11 cellular contexts compared by ENCODE assay signal in the genomic region with DNA sequence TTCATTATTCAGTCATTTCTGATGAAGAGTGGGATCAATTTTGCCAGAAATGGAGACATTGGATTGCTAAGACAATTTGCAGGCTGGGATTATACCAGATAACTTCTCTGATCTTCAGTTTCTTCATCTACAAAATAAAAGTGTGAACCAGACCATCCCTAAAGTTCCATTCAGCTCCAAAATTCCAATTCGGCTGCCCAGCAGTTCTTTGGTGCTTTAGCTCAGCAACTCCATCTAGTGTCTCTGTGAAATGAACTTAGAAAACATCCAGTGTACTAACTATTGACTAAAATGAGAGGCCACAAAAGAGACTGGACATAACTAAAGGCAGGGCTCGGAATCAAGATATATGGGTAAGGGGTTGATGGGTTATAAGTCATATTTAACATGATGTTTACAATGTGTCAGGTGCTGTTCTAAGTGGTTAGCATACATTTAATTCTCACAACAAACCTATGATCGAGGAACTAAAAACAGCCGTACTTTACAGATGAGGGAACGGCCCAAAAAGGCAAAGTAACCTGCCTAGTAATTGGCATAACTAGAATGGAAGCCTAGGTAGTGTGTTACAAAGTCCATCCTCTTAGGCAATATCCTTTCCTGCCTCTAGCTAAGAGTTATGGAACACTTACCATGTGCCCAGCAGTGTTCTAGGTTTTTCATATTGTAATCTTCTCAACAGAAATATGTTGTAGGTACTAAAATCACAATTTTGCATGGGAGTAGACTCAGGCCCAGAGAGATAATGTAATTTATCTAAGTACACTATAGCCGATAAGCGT. TPM values are rescaled to one million over a fixed set of nuclear protein-coding genes. Genes with fewer than 3 reads are reported as not detected.
DNase-seq lines count a peak whose midpoint lies in the region; ATAC-seq and TF ChIP-seq lines count a peak whose summit lies in the region.
"Had no signal": no experiment of that assay in that cellular context is flagged by ENCODE, and none has a peak within 500 bp of the region (broad histone marks: within the 10 kb centered on the region; RNA-seq: fewer than 3 reads in every experiment).

No MANE protein-coding gene starts in this region.

- peaks cover 22% of the 10 kb centered on the region for H3K4me1 ChIP-seq in MM.1S (ENCODE audit: low read length)

- H3K9me2 ChIP-seq in MM.1S (replicated peaks; ENCODE audit: insufficient read depth, low read length) = no peaks in the 10 kb centered on the region

- H3K4me1 Mint-ChIP-seq in activated T-helper 1 cell treated with anti-CD3 and anti-CD28 coated beads, Interleukin-12 subunit alpha, Interleukin-12 subunit beta, Interleukin-2, Interleukin-4 antibody, amounts not matched to agents 30 ng/mL and 10 ng/mL and 1 ng/mL, durations not matched to agents 14 hours and 24 hours and 36 hours (ENCODE audit: low read depth) = no peaks in the 10 kb centered on the region
- H3K4me1 Mint-ChIP-seq: naive B cell had no signal

- no peaks in the 10 kb centered on the region for H3K36me3 Mint-ChIP-seq in activated T-helper 1 cell treated with anti-CD3 and anti-CD28 coated beads, Interleukin-12 subunit alpha, Interleukin-12 subunit beta, Interleukin-2, Interleukin-4 antibody, amounts not matched to agents 30 ng/mL and 10 ng/mL and 1 ng/mL, durations not matched to agents 14 hours and 24 hours and 36 hours (ENCODE audit: low read depth)
- H3K36me3 Mint-ChIP-seq: naive B cell had no signal

- no peak for DNase-seq in AG09319 (ENCODE audit: extremely low read depth, low read depth)
- DNase-seq in MM.1S = no peak
- no peak for DNase-seq in dorsolateral prefrontal cortex
- DNase-seq in lung microvascular endothelial cell (ENCODE audit: low read depth in 2 of 2) = peak; percentile 53 to 64
- DNase-seq in lower leg skin (ENCODE audit: low spot score in 2 of 2) = no peak
- no peak for DNase-seq in activated T-helper 1 cell treated with anti-CD3 and anti-CD28 coated beads, Interleukin-12 subunit alpha, Interleukin-12 subunit beta, Interleukin-2, Interleukin-4 antibody, amounts not matched to agents 30 ng/mL and 10 ng/mL and 1 ng/mL, durations not matched to agents 14 hours and 24 hours and 36 hours (ENCODE audit: low spot score)
- no peak for DNase-seq in stimulated activated CD8-positive, alpha-beta memory T cell treated with anti-CD3 and anti-CD28 coated beads, Interleukin-4, amount 100 ng/mL, for 48 hours
- DNase-seq: activated gamma-delta T cell; naive B cell; stimulated activated naive CD4-positive, alpha-beta T cell treated with Interleukin-2 at 50 U/mL for 16 hours had no signal

- TF ChIP-seq POLR2A in lower leg skin (IDR thresholded peaks at IDR 0.05) = no peak

- no peaks in the 10 kb centered on the region for H3K79me2 ChIP-seq in MM.1S (ENCODE audit: low read length)

- H3K9me3 Mint-ChIP-seq in activated T-helper 1 cell treated with anti-CD3 and anti-CD28 coated beads, Interleukin-12 subunit alpha, Interleukin-12 subunit beta, Interleukin-2, Interleukin-4 antibody, amounts not matched to agents 30 ng/mL and 10 ng/mL and 1 ng/mL, durations not matched to agents 14 hours and 24 hours and 36 hours = no peaks in the 10 kb centered on the region

- H3K4me2 ChIP-seq in MM.1S (ENCODE audit: low read depth, low read length) = peak overlapping the region; percentile 15; the same call in 1 of the 2 replicates

- H3K27me3 ChIP-seq in MM.1S (replicated peaks; ENCODE audit: insufficient read depth, low read length) = no peaks in the 10 kb centered on the region
- H3K27me3 ChIP-seq in dorsolateral prefrontal cortex = no peaks in the 10 kb centered on the region

- H3K9ac ChIP-seq in MM.1S (ENCODE audit: low read length) = no peak overlapping the region

- no peak for ATAC-seq in GM19452 (IDR thresholded peaks at IDR 0.05; ENCODE audit: unreplicated experiment)

- TF ChIP-seq CTCF in AG09319 (IDR thresholded peaks at IDR 0.05; ENCODE audit: low read depth, low read length) = peak; percentile 77
- peak; percentile 20; the same call in 1 of the 2 replicates for TF ChIP-seq CTCF in MM.1S (IDR thresholded peaks at IDR 0.05; ENCODE audit: low read length)
- TF ChIP-seq CTCF in dorsolateral prefrontal cortex (IDR thresholded peaks at IDR 0.05 in 54 of 56, conservative IDR thresholded peaks at IDR 0.05 in 2 of 56; ENCODE audit: low read depth in 1 of 56, partially characterized antibody in 56 of 56) = peak; percentile 34 to 94 (median 78)
- TF ChIP-seq CTCF in lower leg skin (IDR thresholded peaks at IDR 0.05) = no peak

- 78 to 81% methylated on average over 7 of the region's 7 CpGs for WGBS in lower leg skin, 2 donors

- H3K27ac Mint-ChIP-seq in activated T-helper 1 cell treated with anti-CD3 and anti-CD28 coated beads, Interleukin-12 subunit alpha, Interleukin-12 subunit beta, Interleukin-2, Interleukin-4 antibody, amounts not matched to agents 30 ng/mL and 10 ng/mL and 1 ng/mL, durations not matched to agents 14 hours and 24 hours and 36 hours = no peak overlapping the region

- no peak overlapping the region for H2AFZ ChIP-seq in MM.1S (ENCODE audit: low read length)

- H3K27ac ChIP-seq in MM.1S (ENCODE audit: low read length) (no peak overlapping the region), dorsolateral prefrontal cortex (peak overlapping the region; percentile 45 to 95 (median 87))

- H4K20me1 ChIP-seq in MM.1S (ENCODE audit: insufficient read depth, low read length) = no peaks in the 10 kb centered on the region

- H3K9me3 ChIP-seq in MM.1S (replicated peaks; ENCODE audit: insufficient read depth, low read length) = no peaks in the 10 kb centered on the region

- intact Hi-C loops in dorsolateral prefrontal cortex (cut with DNase I) = loop anchor here (1.0 to 2.0 kb wide), 2 partner anchors 20 to 50 kb away; partner anchors contain the start of gene LARP6 (in 1 of the 2)
- intact Hi-C loops in lower leg skin (cut with DNase I; ENCODE audit: low total_unique reads) = no loop called here
- intact Hi-C loops in activated T-helper 1 cell treated with anti-CD3 and anti-CD28 coated beads, Interleukin-12 subunit alpha, Interleukin-12 subunit beta, Interleukin-2, Interleukin-4 antibody, amounts not matched to agents 30 ng/mL and 10 ng/mL and 1 ng/mL, durations not matched to agents 14 hours and 24 hours and 36 hours (cut with micrococcal nuclease) = no loop called here

- H3K4me3 ChIP-seq in MM.1S (ENCODE audit: low read length) (no peak overlapping the region), dorsolateral prefrontal cortex (no peak overlapping the region), lower leg skin (ENCODE audit: low read depth, poor library complexity, severe bottlenecking) (no peak overlapping the region)

- no peak overlapping the region for H3K4me3 Mint-ChIP-seq in activated T-helper 1 cell treated with anti-CD3 and anti-CD28 coated beads, Interleukin-12 subunit alpha, Interleukin-12 subunit beta, Interleukin-2, Interleukin-4 antibody, amounts not matched to agents 30 ng/mL and 10 ng/mL and 1 ng/mL, durations not matched to agents 14 hours and 24 hours and 36 hours
- H3K4me3 Mint-ChIP-seq: naive B cell had no signal

- peaks cover 8% of the 10 kb centered on the region; the same call in 1 of the 2 replicates for H3F3A ChIP-seq in MM.1S (ENCODE audit: insufficient read depth, low read length)

- no peaks in the 10 kb centered on the region for H3K36me3 ChIP-seq in MM.1S (replicated peaks; ENCODE audit: insufficient read depth, low read length)

- H3K27me3 Mint-ChIP-seq in activated T-helper 1 cell treated with anti-CD3 and anti-CD28 coated beads, Interleukin-12 subunit alpha, Interleukin-12 subunit beta, Interleukin-2, Interleukin-4 antibody, amounts not matched to agents 30 ng/mL and 10 ng/mL and 1 ng/mL, durations not matched to agents 14 hours and 24 hours and 36 hours (ENCODE audit: insufficient read depth) = peaks cover 17% of the 10 kb centered on the region

RNA-seq across cellular contexts. Expression of gene THAP10, which starts 17.0 kb away (rescaled TPM):
- total RNA-seq in dorsolateral prefrontal cortex = 10 to 100 TPM in 67 of 120 experiments, 1 to 10 TPM in 53; 3.3 to 18.7 (median 10.3) TPM
- 0.60 and 0.87 TPM in 2 replicates for total RNA-seq in lung microvascular endothelial cell
- 1 to 10 TPM; 2.0 to 4.5 (median 2.9) TPM for total RNA-seq in lower leg skin
- total RNA-seq in activated T-helper 1 cell treated with anti-CD3 and anti-CD28 coated beads, Interleukin-12 subunit alpha, Interleukin-12 subunit beta, Interleukin-2, Interleukin-4 antibody, amounts not matched to agents 30 ng/mL and 10 ng/mL and 1 ng/mL, durations not matched to agents 14 hours and 24 hours and 36 hours = not detected in 2 replicates

RNA-seq across cellular contexts. Expression of gene LRRC49, which starts 17.4 kb away (rescaled TPM):
- total RNA-seq in dorsolateral prefrontal cortex (10 to 100 TPM; 28.2 to 72.1 (median 48.6) TPM), lung microvascular endothelial cell (3.0 and 3.7 TPM in 2 replicates), lower leg skin (1 to 10 TPM; 1.9 to 6.1 (median 5.3) TPM)
- total RNA-seq in activated T-helper 1 cell treated with anti-CD3 and anti-CD28 coated beads, Interleukin-12 subunit alpha, Interleukin-12 subunit beta, Interleukin-2, Interleukin-4 antibody, amounts not matched to agents 30 ng/mL and 10 ng/mL and 1 ng/mL, durations not matched to agents 14 hours and 24 hours and 36 hours = not detected in 2 replicates

RNA-seq across cellular contexts. Expression of gene LARP6, which starts 21.2 kb away (rescaled TPM):
- total RNA-seq in dorsolateral prefrontal cortex = 100 to 1,000 TPM in 29 of 120 experiments, 10 to 100 TPM in 91; 31.8 to 211 (median 79.7) TPM
- total RNA-seq in lung microvascular endothelial cell = 7.1 and 11.8 TPM in 2 replicates
- 10 to 100 TPM in 2 of 4 donors, 1 to 10 TPM in 2; 4.9 to 22.3 (median 14.5) TPM for total RNA-seq in lower leg skin
- 0.44 TPM in 1 of 2 replicates, not detected in the other for total RNA-seq in activated T-helper 1 cell treated with anti-CD3 and anti-CD28 coated beads, Interleukin-12 subunit alpha, Interleukin-12 subunit beta, Interleukin-2, Interleukin-4 antibody, amounts not matched to agents 30 ng/mL and 10 ng/mL and 1 ng/mL, durations not matched to agents 14 hours and 24 hours and 36 hours

Comparison
In these comparisons a context has a peak if more than half of its experiments do, and no peak if none do; other contexts are left out.
1. DNase-seq: peak in lung microvascular endothelial cell (2 of 2); none in AG09319 (single experiment), MM.1S (single experiment), dorsolateral prefrontal cortex (0 of 10), lower leg skin (0 of 2), activated T-helper 1 cell treated with anti-CD3 and anti-CD28 coated beads, Interleukin-12 subunit alpha, Interleukin-12 subunit beta, Interleukin-2, Interleukin-4 antibody, amounts not matched to agents 30 ng/mL and 10 ng/mL and 1 ng/mL, durations not matched to agents 14 hours and 24 hours and 36 hours (single experiment) and stimulated activated CD8-positive, alpha-beta memory T cell treated with anti-CD3 and anti-CD28 coated beads, Interleukin-4, amount 100 ng/mL, for 48 hours (single experiment).
2. CTCF ChIP-seq: peak in AG09319 (single experiment), MM.1S (single experiment) and dorsolateral prefrontal cortex (56 of 56); none in lower leg skin (0 of 3).
3. intact Hi-C loops: an anchor here in dorsolateral prefrontal cortex (1.0 to 2.0 kb wide); none called in lower leg skin and activated T-helper 1 cell treated with anti-CD3 and anti-CD28 coated beads, Interleukin-12 subunit alpha, Interleukin-12 subunit beta, Interleukin-2, Interleukin-4 antibody, amounts not matched to agents 30 ng/mL and 10 ng/mL and 1 ng/mL, durations not matched to agents 14 hours and 24 hours and 36 hours.